In genomic region chr5:133065482-133065881, GRCh38 we compare ENCODE assay signal across 20 cellular contexts. TPM values are rescaled to one million over a fixed set of nuclear protein-coding genes. Genes with fewer than 3 reads are reported as not detected.
DNase-seq lines count a peak whose midpoint lies in the region; ATAC-seq and TF ChIP-seq lines count a peak whose summit lies in the region.
"Had no signal": no experiment of that assay in that cellular context is flagged by ENCODE, and none has a peak within 500 bp of the region (broad histone marks: within the 10 kb centered on the region; RNA-seq: fewer than 3 reads in every experiment).

No MANE protein-coding gene starts in this region.

- H3K4me1 Mint-ChIP-seq in stimulated activated memory B cell treated with anti-CD40 and anti-IgM and Interleukin-4, amounts not matched to agents 10 μg/mL and 1 μg/mL and 100 μg/mL, for 72 hours = peaks cover 35% of the 10 kb centered on the region
- H3K4me1 Mint-ChIP-seq in Caco-2 (ENCODE audit: low read depth, unreplicated experiment) = peaks cover 8% of the 10 kb centered on the region

- CTCF ChIA-PET in Caco-2 (lab: Charles Lee) = no interaction called here
- CTCF ChIA-PET in RWPE1 (lab: Yijun Ruan, JAX) = no interaction called here

- H3K36me3 Mint-ChIP-seq in stimulated activated memory B cell treated with anti-CD40 and anti-IgM and Interleukin-4, amounts not matched to agents 10 μg/mL and 1 μg/mL and 100 μg/mL, for 72 hours = peaks cover 38% of the 10 kb centered on the region
- peaks cover 48% of the 10 kb centered on the region for H3K36me3 Mint-ChIP-seq in Caco-2 (ENCODE audit: insufficient read depth, unreplicated experiment)

- TF ChIP-seq CTCF in Caco-2 (IDR thresholded peaks at IDR 0.05; ENCODE audit: insufficient read depth in 1 of 2, low read depth in 1 of 2, low read length in 1 of 2, severe bottlenecking in 1 of 2, unreplicated experiment in 1 of 2) = no peak
- no peak for TF ChIP-seq CTCF in RWPE1 (conservative IDR thresholded peaks at IDR 0.05; ENCODE audit: low read depth)

- peak; percentile 73 for DNase-seq in SIG-M5 treated with dmso at 0.1 percent for 504 hours (lab: John Stamatoyannopoulos, UW; ENCODE audit: unreplicated experiment)
- DNase-seq in SIG-M5 (lab: John Stamatoyannopoulos, UW) = no peak
- peak; percentile 88 for DNase-seq in NCI-H82 (lab: John Stamatoyannopoulos, UW)
- DNase-seq in Caco-2 = no peak
- DNase-seq in DMS53 (lab: John Stamatoyannopoulos, UW) = no peak
- DNase-seq in RWPE1 (ENCODE audit: low spot score) = no peak
- DNase-seq: activated CD4-positive, alpha-beta T cell treated with anti-CD3 and anti-CD28 coated beads, Interleukin-2, amount 10 ng/mL, durations not matched to agents 24 days and 14 days; activated CD8-positive, alpha-beta memory T cell treated with anti-CD3 and anti-CD28 coated beads, Interleukin-2, amount 10 ng/mL, durations not matched to agents 7 days and 5 days; activated naive CD8-positive, alpha-beta T cell treated with anti-CD3 and anti-CD28 coated beads, Interleukin-2, amount 10 ng/mL, durations not matched to agents 7 days and 5 days; effector CD8-positive, alpha-beta T cell; head of caudate nucleus; left cardiac atrium; NCI-H1694 treated with DMSO at 0.1 percent for 48 hours; NCI-H526 treated with DMSO at 0.1 percent for 48 hours; SHP77; sigmoid colon had no signal

- peak; percentile 95 for ATAC-seq in esophagus mucosa
- no peak for ATAC-seq in stimulated activated memory B cell treated with anti-CD40 and anti-IgM and Interleukin-4, amounts not matched to agents 10 μg/mL and 1 μg/mL and 100 μg/mL, for 72 hours
- ATAC-seq: activated CD8-positive, alpha-beta memory T cell treated with anti-CD3 and anti-CD28 coated beads, Interleukin-2, amount 10 ng/mL, durations not matched to agents 7 days and 5 days; K562; left cardiac atrium had no signal

- no peak overlapping the region for H3K4me3 ChIP-seq in Caco-2 (ENCODE audit: low read depth, low read length)
- H3K4me3 ChIP-seq: K562, sigmoid colon had no signal

- H3K27me3 Mint-ChIP-seq in stimulated activated memory B cell treated with anti-CD40 and anti-IgM and Interleukin-4, amounts not matched to agents 10 μg/mL and 1 μg/mL and 100 μg/mL, for 72 hours = no peaks in the 10 kb centered on the region
- H3K27me3 Mint-ChIP-seq in Caco-2 (ENCODE audit: insufficient read depth, unreplicated experiment) = no peaks in the 10 kb centered on the region
- H3K27me3 Mint-ChIP-seq: activated CD4-positive, alpha-beta T cell treated with anti-CD3 and anti-CD28 coated beads, Interleukin-2, amount 10 ng/mL, durations not matched to agents 24 days and 14 days; activated CD8-positive, alpha-beta memory T cell treated with anti-CD3 and anti-CD28 coated beads, Interleukin-2, amount 10 ng/mL, durations not matched to agents 7 days and 5 days; activated naive CD8-positive, alpha-beta T cell treated with anti-CD3 and anti-CD28 coated beads, Interleukin-2, amount 10 ng/mL, durations not matched to agents 7 days and 5 days had no signal

- peak overlapping the region; percentile 30 for H3K27ac Mint-ChIP-seq in stimulated activated memory B cell treated with anti-CD40 and anti-IgM and Interleukin-4, amounts not matched to agents 10 μg/mL and 1 μg/mL and 100 μg/mL, for 72 hours
- H3K27ac Mint-ChIP-seq in Caco-2 (ENCODE audit: unreplicated experiment) = no peak overlapping the region
- H3K27ac Mint-ChIP-seq: activated CD4-positive, alpha-beta T cell treated with anti-CD3 and anti-CD28 coated beads, Interleukin-2, amount 10 ng/mL, durations not matched to agents 24 days and 14 days; activated naive CD8-positive, alpha-beta T cell treated with anti-CD3 and anti-CD28 coated beads, Interleukin-2, amount 10 ng/mL, durations not matched to agents 7 days and 5 days had no signal

- H3K9me3 Mint-ChIP-seq in stimulated activated memory B cell treated with anti-CD40 and anti-IgM and Interleukin-4, amounts not matched to agents 10 μg/mL and 1 μg/mL and 100 μg/mL, for 72 hours = no peaks in the 10 kb centered on the region
- no peaks in the 10 kb centered on the region for H3K9me3 Mint-ChIP-seq in Caco-2 (ENCODE audit: unreplicated experiment)
- H3K9me3 Mint-ChIP-seq: activated CD4-positive, alpha-beta T cell treated with anti-CD3 and anti-CD28 coated beads, Interleukin-2, amount 10 ng/mL, durations not matched to agents 24 days and 14 days had no signal

- H3K4me1 ChIP-seq in Caco-2 = peaks cover 4% of the 10 kb centered on the region

- H3K4me3 Mint-ChIP-seq in stimulated activated memory B cell treated with anti-CD40 and anti-IgM and Interleukin-4, amounts not matched to agents 10 μg/mL and 1 μg/mL and 100 μg/mL, for 72 hours = no peak overlapping the region
- H3K4me3 Mint-ChIP-seq in Caco-2 (ENCODE audit: unreplicated experiment) = no peak overlapping the region
- H3K4me3 Mint-ChIP-seq: activated CD4-positive, alpha-beta T cell treated with anti-CD3 and anti-CD28 coated beads, Interleukin-2, amount 10 ng/mL, durations not matched to agents 24 days and 14 days; activated CD8-positive, alpha-beta memory T cell treated with anti-CD3 and anti-CD28 coated beads, Interleukin-2, amount 10 ng/mL, durations not matched to agents 7 days and 5 days; activated naive CD8-positive, alpha-beta T cell treated with anti-CD3 and anti-CD28 coated beads, Interleukin-2, amount 10 ng/mL, durations not matched to agents 7 days and 5 days had no signal

- H3K9me3 ChIP-seq in Caco-2 = no peaks in the 10 kb centered on the region
- H3K9me3 ChIP-seq: sigmoid colon had no signal

- intact Hi-C loops in Caco-2 (cut with micrococcal nuclease; ENCODE audit: unreplicated experiment) = no loop called here

- H3K36me3 ChIP-seq in Caco-2 (ENCODE audit: control insufficient read depth, insufficient read depth, low read length) = no peaks in the 10 kb centered on the region; the same call in 1 of the 2 replicates

- H3K27me3 ChIP-seq in Caco-2 (replicated peaks; ENCODE audit: control insufficient read depth, insufficient read depth, low read length) = no peaks in the 10 kb centered on the region
- H3K27me3 ChIP-seq: sigmoid colon had no signal

- H3K27ac ChIP-seq in RWPE1 = no peak overlapping the region
- H3K27ac ChIP-seq: 22Rv1 had no signal

- no TSS peak for BruUV-seq in Caco-2 (replicated peaks; lab: Mats Ljungman, UMichigan)

- POLR2A ChIA-PET in Caco-2 (lab: Charles Lee) = interaction anchor here (0.6 kb wide), 2 partner anchors 10 to 160 kb away, joined by 3 to 5 read pairs; no protein-coding TSS in a partner anchor
- POLR2A ChIA-PET in RWPE1 (lab: Yijun Ruan, JAX; ENCODE audit: low non-redundant PET) = no interaction called here

RNA-seq across cellular contexts. Expression of gene HSPA4, which starts 13.7 kb away (rescaled TPM):
- total RNA-seq in esophagus mucosa (107 TPM), Caco-2 (2022) (237 and 249 TPM in 2 replicates)

RNA-seq across cellular contexts. Expression of gene ZCCHC10, which starts 39.1 kb away (rescaled TPM):
- 20.1 TPM for total RNA-seq in esophagus mucosa
- 32.9 and 34.8 TPM in 2 replicates for total RNA-seq in Caco-2 (2022)

Comparison
In these comparisons a context has a peak if more than half of its experiments do, and no peak if none do; other contexts are left out.
1. DNase-seq: peak in SIG-M5 treated with dmso at 0.1 percent for 504 hours (single experiment) and NCI-H82 (single experiment); none in SIG-M5 (single experiment), Caco-2 (0 of 2), DMS53 (single experiment) and RWPE1 (single experiment).